In genomic region chr1:227734858-227735780, GRCh38 we compare ENCODE assay signal across 1 cellular context.
TF ChIP-seq lines count a peak whose summit lies in the region.

TSS of gene JMJD4 (minus strand) at chr1:227735302. CDS start at chr1:227735273, 29 bp downstream.
TSS of gene SNAP47 (plus strand) at chr1:227735435. CDS start at chr1:227747737, 12,302 bp downstream.

TF ChIP-seq in HepG2, 621 proteins besides CTCF, POLR2A, EP300 and RAD21 (continued from another document and continues in another):
- TF ChIP-seq ZNF407 (CRISPR knock-in tag; IDR thresholded peaks at IDR 0.05; ENCODE audit: not compliant biosample characterization) (peak; percentile 98), ZNF709 (CRISPR knock-in tag; IDR thresholded peaks at IDR 0.05) (peak; percentile 97), KIAA2018 (CRISPR knock-in tag; IDR thresholded peaks at IDR 0.05; ENCODE audit: borderline replicate concordance) (no peak), RAD51 (IDR thresholded peaks at IDR 0.05; ENCODE audit: borderline replicate concordance) (no peak), ZNF660 (CRISPR knock-in tag; IDR thresholded peaks at IDR 0.05; ENCODE audit: borderline replicate concordance, low read depth) (no peak), ZNF513 (CRISPR knock-in tag; conservative IDR thresholded peaks at IDR 0.05) (0 out of 2 replicates have a peak, but pooled peaks have one; percentile 69), ZNF766 (CRISPR knock-in tag; IDR thresholded peaks at IDR 0.05; ENCODE audit: borderline replicate concordance) (peak; percentile 97; the same call in 1 of the 2 replicates), ATF7-NPFF (CRISPR knock-in tag; IDR thresholded peaks at IDR 0.05; ENCODE audit: low read depth) (peak; percentile 93), IRF9 (CRISPR knock-in tag; IDR thresholded peaks at IDR 0.05; ENCODE audit: borderline replicate concordance) (peak; percentile 98), NFIB (CRISPR knock-in tag; IDR thresholded peaks at IDR 0.05; ENCODE audit: borderline replicate concordance) (no peak), MYPOP (CRISPR knock-in tag; IDR thresholded peaks at IDR 0.05) (peak; percentile 78), ZMAT5 (CRISPR knock-in tag; IDR thresholded peaks at IDR 0.05; ENCODE audit: borderline replicate concordance, low read depth) (no peak), KAT7 (CRISPR knock-in tag; IDR thresholded peaks at IDR 0.05; ENCODE audit: borderline replicate concordance) (peak; percentile 98), HNF1B (CRISPR knock-in tag; IDR thresholded peaks at IDR 0.05) (peak; percentile 92), MAX (IDR thresholded peaks at IDR 0.05) (peak; percentile 95), USF2 (IDR thresholded peaks at IDR 0.05; ENCODE audit: low read depth, low read length) (no peak), USF2 (CRISPR knock-in tag; IDR thresholded peaks at IDR 0.05; ENCODE audit: borderline replicate concordance) (no peak; the same call in 1 of the 2 replicates), ZNF776 (CRISPR knock-in tag; IDR thresholded peaks at IDR 0.05) (0 out of 2 replicates have a peak, but pooled peaks have one; percentile 22), ZNF232 (CRISPR knock-in tag; IDR thresholded peaks at IDR 0.05; ENCODE audit: borderline replicate concordance) (peak; percentile 90), ARID3A (IDR thresholded peaks at IDR 0.05; ENCODE audit: low read depth, low read length) (no peak), FLYWCH1 (CRISPR knock-in tag; IDR thresholded peaks at IDR 0.05) (no peak), PPARG (CRISPR knock-in tag; conservative IDR thresholded peaks at IDR 0.05) (no peak; the same call in 1 of the 2 replicates)
